10 cellular contexts compared by ENCODE assay signal in the genomic region with DNA sequence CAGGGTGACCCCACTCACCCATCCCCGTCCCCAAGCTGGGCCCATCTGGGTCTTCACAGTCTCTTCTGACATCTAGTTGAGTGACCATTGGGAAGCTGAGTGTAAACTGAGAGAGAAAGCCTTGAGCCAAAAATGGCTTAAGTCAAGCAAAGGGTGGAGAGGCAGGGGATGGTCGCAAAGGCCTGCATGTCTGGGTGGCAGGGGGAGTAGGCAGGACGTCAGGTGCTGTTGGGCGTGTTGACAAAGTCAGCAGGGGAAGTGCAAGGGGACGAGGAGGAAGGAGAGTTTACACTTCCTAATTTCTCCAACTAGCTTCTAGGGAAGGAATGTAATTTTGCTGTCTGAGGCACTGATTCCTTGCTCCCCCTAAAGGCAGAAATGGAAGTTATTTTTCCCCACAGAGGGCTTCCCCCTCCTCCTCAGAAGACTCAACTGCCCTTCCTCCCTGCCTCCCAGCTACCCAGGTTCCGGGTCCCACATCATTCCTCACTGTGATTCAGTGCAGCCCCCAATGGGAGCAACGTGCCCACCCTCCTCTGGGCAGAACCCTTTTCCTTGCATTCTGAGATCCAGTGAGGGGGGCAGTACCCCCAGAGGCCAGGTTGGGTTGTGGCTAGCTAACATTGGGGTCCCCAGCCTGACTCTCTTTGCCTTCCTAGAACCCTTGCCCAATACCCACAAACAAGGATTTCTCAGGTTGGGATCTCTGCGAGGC. TPM values are rescaled to one million over a fixed set of nuclear protein-coding genes. Genes with fewer than 3 reads are reported as not detected.
DNase-seq lines count a peak whose midpoint lies in the region; ATAC-seq, FAIRE-seq and TF ChIP-seq lines count a peak whose summit lies in the region.
"Had no signal": no experiment of that assay in that cellular context is flagged by ENCODE, and none has a peak within 500 bp of the region (broad histone marks: within the 10 kb centered on the region; RNA-seq: fewer than 3 reads in every experiment).

No MANE protein-coding gene starts in this region.

- ATAC-seq in natural killer cell treated with Interleukin-12 subunit alpha and Interleukin-12 subunit beta and Interleukin-15 and Interleukin-18, amount 100 ng/mL, for 72 hours = no peak
- no peak for ATAC-seq in GM19397 (IDR thresholded peaks at IDR 0.05; ENCODE audit: unreplicated experiment)
- ATAC-seq: activated CD4-positive, CD25-positive, alpha-beta regulatory T cell treated with anti-CD3 and anti-CD28 coated beads, Interleukin-2, amount 50 U/mL, for 24 hours had no signal

- H3K27ac Mint-ChIP-seq in Calu3 (ENCODE audit: unreplicated experiment) (no peak overlapping the region), immature natural killer cell (no peak overlapping the region)
- H3K27ac Mint-ChIP-seq in natural killer cell treated with Interleukin-12 subunit alpha and Interleukin-12 subunit beta and Interleukin-15 and Interleukin-18, amount 100 ng/mL, for 72 hours = no peak overlapping the region

- H3K4me1 Mint-ChIP-seq in Calu3 (ENCODE audit: low read depth, unreplicated experiment) (peaks cover 31% of the 10 kb centered on the region), immature natural killer cell (peaks cover 5 to 7% of the 10 kb centered on the region in 2 donors)
- peaks cover 6 to 16% of the 10 kb centered on the region in 2 donors for H3K4me1 Mint-ChIP-seq in natural killer cell treated with Interleukin-12 subunit alpha and Interleukin-12 subunit beta and Interleukin-15 and Interleukin-18, amount 100 ng/mL, for 72 hours (ENCODE audit: low read depth in 2 of 2)

- H3K4me1 ChIP-seq in MM.1S (ENCODE audit: low read length) = peaks cover 17% of the 10 kb centered on the region; the same call in 1 of the 2 replicates

- H3K9me3 ChIP-seq in MM.1S (replicated peaks; ENCODE audit: insufficient read depth, low read length) = no peaks in the 10 kb centered on the region

- H3K27me3 Mint-ChIP-seq in Calu3 (ENCODE audit: unreplicated experiment) (peaks cover 68% of the 10 kb centered on the region), immature natural killer cell (ENCODE audit: low read depth in 3 of 3) (peaks cover 10 to 24% (median 13%) of the 10 kb centered on the region in 3 donors)
- peaks cover 52 to 58% of the 10 kb centered on the region in 2 donors for H3K27me3 Mint-ChIP-seq in natural killer cell treated with Interleukin-12 subunit alpha and Interleukin-12 subunit beta and Interleukin-15 and Interleukin-18, amount 100 ng/mL, for 72 hours

- H3K36me3 Mint-ChIP-seq in Calu3 (ENCODE audit: insufficient read depth, unreplicated experiment) = peaks cover 8% of the 10 kb centered on the region
- no peaks in the 10 kb centered on the region for H3K36me3 Mint-ChIP-seq in natural killer cell treated with Interleukin-12 subunit alpha and Interleukin-12 subunit beta and Interleukin-15 and Interleukin-18, amount 100 ng/mL, for 72 hours
- no peaks in the 10 kb centered on the region for H3K36me3 Mint-ChIP-seq in immature natural killer cell

- H3K27ac ChIP-seq in MM.1S (ENCODE audit: low read length) = no peak overlapping the region

- intact Hi-C loops in Calu3 (cut with micrococcal nuclease; ENCODE audit: unreplicated experiment) = no loop called here

- DNase-seq in Calu3 = no peak
- no peak for DNase-seq in MM.1S
- DNase-seq in cerebellum (ENCODE audit: low spot score) = peak; percentile 58
- DNase-seq in myocyte (ENCODE audit: low read depth) = peak; percentile 75
- no peak for DNase-seq in H54 (ENCODE audit: insufficient read length, low spot score)
- no peak for DNase-seq in natural killer cell treated with Interleukin-12 subunit alpha and Interleukin-12 subunit beta and Interleukin-15 and Interleukin-18, amount 100 ng/mL, for 72 hours (ENCODE audit: low spot score)
- no peak for DNase-seq in immature natural killer cell

- H3K27me3 ChIP-seq in MM.1S (replicated peaks; ENCODE audit: insufficient read depth, low read length) = peaks cover 51% of the 10 kb centered on the region

- no peaks in the 10 kb centered on the region for H3F3A ChIP-seq in MM.1S (ENCODE audit: insufficient read depth, low read length)

- TF ChIP-seq CTCF in Calu3 (IDR thresholded peaks at IDR 0.05; ENCODE audit: unreplicated experiment) = peak; percentile 27
- peak; percentile 37 for TF ChIP-seq CTCF in MM.1S (IDR thresholded peaks at IDR 0.05; ENCODE audit: low read length)

- no peaks in the 10 kb centered on the region for H3K79me2 ChIP-seq in MM.1S (ENCODE audit: low read length)

- no peak overlapping the region for H2AFZ ChIP-seq in MM.1S (ENCODE audit: low read length)

- no peaks in the 10 kb centered on the region for H3K9me2 ChIP-seq in MM.1S (replicated peaks; ENCODE audit: insufficient read depth, low read length)

- FAIRE-seq in H54 (lab: Jason Lieb, UNC) = no peak

- no peak for TF ChIP-seq POLR2A in H54 (IDR thresholded peaks at IDR 0.05; ENCODE audit: low read depth, low read length)

- CTCF ChIA-PET in Calu3 (lab: Charles Lee) = interaction anchor here (1.0 to 1.9 kb wide), 6 partner anchors 9 to 198 kb away, joined by 3 to 5 read pairs (median 4); a partner anchor contains a TSS

- H4K20me1 ChIP-seq in MM.1S (ENCODE audit: insufficient read depth, low read length) = no peaks in the 10 kb centered on the region

- H3K4me3 Mint-ChIP-seq in Calu3 (ENCODE audit: low read depth, unreplicated experiment) (peak overlapping the region; percentile 72), immature natural killer cell (no peak overlapping the region)
- H3K4me3 Mint-ChIP-seq in natural killer cell treated with Interleukin-12 subunit alpha and Interleukin-12 subunit beta and Interleukin-15 and Interleukin-18, amount 100 ng/mL, for 72 hours = no peak overlapping the region

- no TSS peak for BruUV-seq in Calu3 (replicated peaks; lab: Mats Ljungman, UMichigan)

- H3K4me3 ChIP-seq in MM.1S (ENCODE audit: low read length) = no peak overlapping the region

- H3K9me3 Mint-ChIP-seq in Calu3 (ENCODE audit: low read depth, unreplicated experiment) (no peaks in the 10 kb centered on the region), immature natural killer cell (no peaks in the 10 kb centered on the region)
- no peaks in the 10 kb centered on the region for H3K9me3 Mint-ChIP-seq in natural killer cell treated with Interleukin-12 subunit alpha and Interleukin-12 subunit beta and Interleukin-15 and Interleukin-18, amount 100 ng/mL, for 72 hours

- no peaks in the 10 kb centered on the region for H3K36me3 ChIP-seq in MM.1S (replicated peaks; ENCODE audit: insufficient read depth, low read length)

- H3K9ac ChIP-seq in MM.1S (ENCODE audit: low read length) = no peak overlapping the region

- no peak overlapping the region for H3K4me2 ChIP-seq in MM.1S (ENCODE audit: low read depth, low read length)

RNA-seq across cellular contexts. Expression of a gene that starts 1.2 kb away (rescaled TPM):
- total RNA-seq in Calu3 (2022) (1.5 and 1.7 TPM in 2 replicates), cerebellum (19.1 TPM), myocyte (27.4 and 42.0 TPM in 2 replicates)
- polyA plus RNA-seq in myocyte (2012) = 75.1 TPM
- total RNA-seq in natural killer cell treated with Interleukin-12 subunit alpha and Interleukin-12 subunit beta and Interleukin-15 and Interleukin-18, amount 100 ng/mL, for 72 hours = not detected
- polyA plus RNA-seq in immature natural killer cell = 1 to 10 TPM in 1 of 3 donors, under 1 TPM in 1, not detected in 1; 0.18 to 3.7 TPM

RNA-seq across cellular contexts. Expression of a gene that starts 40.5 kb away (rescaled TPM):
- not detected in 2 replicates for total RNA-seq in Calu3 (2022)
- total RNA-seq in cerebellum = not detected
- total RNA-seq in myocyte = 882 and 1,586 TPM in 2 replicates
- 367 TPM for polyA plus RNA-seq in myocyte (2012)
- not detected for total RNA-seq in natural killer cell treated with Interleukin-12 subunit alpha and Interleukin-12 subunit beta and Interleukin-15 and Interleukin-18, amount 100 ng/mL, for 72 hours
- polyA plus RNA-seq in immature natural killer cell = not detected
- total RNA-seq: lower leg skin had no signal

RNA-seq across cellular contexts. Expression of a gene that starts 49.3 kb away (rescaled TPM):
- total RNA-seq in Calu3 (2022) (not detected in 2 replicates), cerebellum (not detected), myocyte (1,679 and 2,440 TPM in 2 replicates)
- polyA plus RNA-seq in myocyte (2012) = 817 TPM
- total RNA-seq in natural killer cell treated with Interleukin-12 subunit alpha and Interleukin-12 subunit beta and Interleukin-15 and Interleukin-18, amount 100 ng/mL, for 72 hours = not detected
- not detected for polyA plus RNA-seq in immature natural killer cell
- total RNA-seq: lower leg skin had no signal

Comparison
In these comparisons a context has a peak if more than half of its experiments do, and no peak if none do; other contexts are left out.
1. DNase-seq: peak in cerebellum (single experiment) and myocyte (single experiment); none in Calu3 (single experiment), MM.1S (single experiment), H54 (single experiment), natural killer cell treated with Interleukin-12 subunit alpha and Interleukin-12 subunit beta and Interleukin-15 and Interleukin-18, amount 100 ng/mL, for 72 hours (single experiment) and immature natural killer cell (0 of 3).
2. RNA of a gene that starts 40.5 kb away (total RNA-seq): 882 to 1,586 TPM in myocyte; not detected in Calu3, not detected in cerebellum (single experiment) and not detected in natural killer cell treated with Interleukin-12 subunit alpha and Interleukin-12 subunit beta and Interleukin-15 and Interleukin-18, amount 100 ng/mL, for 72 hours; every median in the first group is over 100 times any median in the second.
3. RNA of a gene that starts 49.3 kb away (total RNA-seq): 1,679 to 2,440 TPM in myocyte; not detected in Calu3, not detected in cerebellum (single experiment) and not detected in natural killer cell treated with Interleukin-12 subunit alpha and Interleukin-12 subunit beta and Interleukin-15 and Interleukin-18, amount 100 ng/mL, for 72 hours; every median in the first group is over 1,000 times any median in the second.